In the genomic region with DNA sequence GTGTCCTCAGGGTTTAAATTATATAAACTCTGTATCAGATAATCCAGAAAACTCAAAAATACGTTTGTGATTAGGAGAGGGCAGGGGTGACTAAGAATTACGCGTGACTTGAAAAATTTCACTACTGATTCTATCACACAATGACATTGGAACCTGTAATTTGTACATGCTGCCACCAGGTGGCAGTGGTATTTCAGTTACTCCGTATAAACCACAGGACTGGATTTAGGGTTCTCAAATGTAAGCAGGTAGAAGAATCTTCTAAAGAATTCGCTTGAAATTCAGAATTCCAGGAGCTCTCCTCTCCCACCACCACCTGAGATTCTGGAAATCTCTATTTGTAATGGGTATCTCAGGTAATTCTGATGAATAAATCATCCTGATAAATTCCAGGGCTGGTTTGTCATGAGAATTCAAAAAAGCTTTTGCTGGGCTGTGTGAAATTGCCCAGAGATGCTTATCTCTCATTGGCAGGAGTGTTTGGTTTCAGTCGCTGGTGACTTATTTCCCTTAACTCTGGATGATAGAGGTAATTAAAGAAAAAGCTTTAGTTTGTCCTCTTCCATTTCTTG, we compare ENCODE assay signal across 9 cellular contexts. TPM values are rescaled to one million over a fixed set of nuclear protein-coding genes. Genes with fewer than 3 reads are reported as not detected.
DNase-seq lines count a peak whose midpoint lies in the region; ATAC-seq and TF ChIP-seq lines count a peak whose summit lies in the region.
"Had no signal": no experiment of that assay in that cellular context is flagged by ENCODE, and none has a peak within 500 bp of the region (broad histone marks: within the 10 kb centered on the region; RNA-seq: fewer than 3 reads in every experiment).

No MANE protein-coding gene starts in this region.

- H3K36me3 ChIP-seq in BE2C (no peaks in the 10 kb centered on the region), esophagus squamous epithelium (no peaks in the 10 kb centered on the region), thyroid gland (no peaks in the 10 kb centered on the region)

- 42 to 45% methylated on average over 6 of the region's 6 CpGs for WGBS in esophagus squamous epithelium, 2 donors
- WGBS in thyroid gland, 2 donors = 35 to 37% methylated on average over 6 of the region's 6 CpGs

- no peaks in the 10 kb centered on the region for H3K9me3 ChIP-seq in BE2C
- peaks cover 0 to 5% (median 0%) of the 10 kb centered on the region in 3 donors for H3K9me3 ChIP-seq in esophagus squamous epithelium
- no peaks in the 10 kb centered on the region for H3K9me3 ChIP-seq in thyroid gland

- ATAC-seq in GM21381 (IDR thresholded peaks at IDR 0.05; ENCODE audit: unreplicated experiment) = no peak

- DNase-seq in BE2C (peak; percentile 40), GM13977 (ENCODE audit: low spot score) (peak; percentile 31), T follicular helper cell (ENCODE audit: low read depth) (peak; percentile 11), esophagus squamous epithelium (lab: John Stamatoyannopoulos, UW) (no peak), thyroid gland (no peak), NCI-H187 treated with DMSO at 0.1 percent for 48 hours (lab: John Stamatoyannopoulos, UW) (no peak)
- DNase-seq in stimulated activated CD8-positive, alpha-beta memory T cell treated with anti-CD3 and anti-CD28 coated beads, Interleukin-15, amount 100 ng/mL, for 1 hour (ENCODE audit: low read depth) = peak; percentile 2

- intact Hi-C loops in esophagus squamous epithelium (cut with DNase I) (no loop called here), thyroid gland (cut with DNase I) (no loop called here)

- H3K27me3 ChIP-seq in BE2C (no peaks in the 10 kb centered on the region), esophagus squamous epithelium (no peaks in the 10 kb centered on the region), thyroid gland (no peaks in the 10 kb centered on the region)

- in situ Hi-C loops in GM13977 (cut with MboI; ENCODE audit: low pct_unique_long_range_greater_than_20kb, low sequenced_read_pairs, unreplicated experiment) = loop anchor here (10.0 kb wide), 1 partner anchor 254 kb away; no protein-coding TSS in a partner anchor

- H3K4me1 ChIP-seq in BE2C (no peaks in the 10 kb centered on the region), esophagus squamous epithelium (no peaks in the 10 kb centered on the region), thyroid gland (no peaks in the 10 kb centered on the region)

- peak; percentile 75 for TF ChIP-seq CTCF in BE2C (IDR thresholded peaks at IDR 0.05; ENCODE audit: low read depth, low read length)
- peak; percentile 65 for TF ChIP-seq CTCF in GM13977 (IDR thresholded peaks at IDR 0.05; ENCODE audit: extremely low read depth, insufficient read depth, missing control alignments)
- TF ChIP-seq CTCF in esophagus squamous epithelium (IDR thresholded peaks at IDR 0.05) = peak in 4 of 6 experiments; percentile 24 to 58 (median 30)
- peak in 2 of 6 experiments; percentile 11 to 25 for TF ChIP-seq CTCF in thyroid gland (IDR thresholded peaks at IDR 0.05)

- H3K27ac ChIP-seq in esophagus squamous epithelium (no peak overlapping the region), thyroid gland (no peak overlapping the region)

- H3K4me3 ChIP-seq in BE2C (ENCODE audit: low read depth, low read length) (no peak overlapping the region), esophagus squamous epithelium (no peak overlapping the region), thyroid gland (replicated peaks in 1 of 3) (no peak overlapping the region)

- TF ChIP-seq POLR2A in esophagus squamous epithelium (IDR thresholded peaks at IDR 0.05) (no peak), thyroid gland (IDR thresholded peaks at IDR 0.05) (no peak)

RNA-seq across cellular contexts. Expression of gene KRTAP7-1, which starts 1.7 kb away (rescaled TPM):
- not detected for polyA plus RNA-seq in BE2C (2012; ENCODE audit: insufficient read depth, insufficient read length, low read depth)
- not detected for total RNA-seq in esophagus squamous epithelium
- not detected for total RNA-seq in thyroid gland
- total RNA-seq: glomerular endothelial cell had no signal

RNA-seq across cellular contexts. Expression of gene KRTAP8-1, which starts 18.2 kb away (rescaled TPM):
- polyA plus RNA-seq in BE2C (2012; ENCODE audit: insufficient read depth, insufficient read length, low read depth) = not detected
- total RNA-seq in esophagus squamous epithelium = not detected
- total RNA-seq in thyroid gland = not detected
- total RNA-seq: glomerular endothelial cell had no signal

RNA-seq across cellular contexts. Expression of gene KRTAP11-1, which starts 50.1 kb away (rescaled TPM):
- polyA plus RNA-seq in BE2C (2012; ENCODE audit: insufficient read depth, insufficient read length, low read depth) = not detected
- total RNA-seq in esophagus squamous epithelium (not detected), thyroid gland (not detected)
- total RNA-seq: glomerular endothelial cell had no signal

Comparison
In these comparisons a context has a peak if more than half of its experiments do, and no peak if none do; other contexts are left out.
1. DNase-seq: peak in BE2C (single experiment), GM13977 (single experiment), T follicular helper cell (single experiment) and stimulated activated CD8-positive, alpha-beta memory T cell treated with anti-CD3 and anti-CD28 coated beads, Interleukin-15, amount 100 ng/mL, for 1 hour (single experiment); none in esophagus squamous epithelium (single experiment), thyroid gland (0 of 2) and NCI-H187 treated with DMSO at 0.1 percent for 48 hours (single experiment).